8 cellular contexts compared by ENCODE assay signal in genomic region chr11:64317325-64317960, GRCh38. TPM values are rescaled to one million over a fixed set of nuclear protein-coding genes. Genes with fewer than 3 reads are reported as not detected.
DNase-seq lines count a peak whose midpoint lies in the region; ATAC-seq and TF ChIP-seq lines count a peak whose summit lies in the region.

Gene TRMT112, minus strand, starts transcription at chr11:64317559. Its CDS starts 33 bp downstream, at chr11:64317526.

- H3K9me3 ChIP-seq in PC-9 (ENCODE audit: insufficient read depth, low read depth) (no peaks in the 10 kb centered on the region), mucosa of rectum (ENCODE audit: control insufficient read depth in 2 of 2, low read length in 2 of 2) (no peaks in the 10 kb centered on the region)

- no peaks in the 10 kb centered on the region for H3K9me2 ChIP-seq in PC-9 (ENCODE audit: insufficient read depth)

- peaks cover 5% of the 10 kb centered on the region; the same call in 1 of the 2 replicates for H4K20me1 ChIP-seq in PC-9 (ENCODE audit: insufficient read depth)

- H3K4me3 ChIP-seq in Jurkat, Clone E6-1 (ENCODE audit: low read length): peak within 1 kb of the TSS; percentile 85
- peak within 1 kb of the TSS; percentile 69 for H3K4me3 ChIP-seq in PC-9
- peak within 1 kb of the TSS; percentile 97 for H3K4me3 ChIP-seq in epithelial cell of proximal tubule (ENCODE audit: low read depth, low read length)
- H3K4me3 ChIP-seq in mucosa of rectum (ENCODE audit: low read length in 2 of 2): peak within 1 kb of the TSS; percentile 78 to 96

- ATAC-seq in GM21529 (IDR thresholded peaks at IDR 0.05; ENCODE audit: unreplicated experiment): peak; percentile 48

- H3K9ac ChIP-seq in mucosa of rectum (ENCODE audit: low read depth in 1 of 2, low read length in 2 of 2): peak within 1 kb of the TSS; percentile 88 to 99

- intact Hi-C loops in PC-9 (cut with micrococcal nuclease; ENCODE audit: unreplicated experiment): loop anchor here (1.0 to 2.0 kb wide), 3 partner anchors 15 to 77 kb away; partner anchors contain the start of gene FKBP2

- peaks cover 56% of the 10 kb centered on the region for H3K79me2 ChIP-seq in PC-9 (ENCODE audit: low read depth)

- POLR2A ChIA-PET in PC-9 (lab: Charles Lee; ENCODE audit: unreplicated experiment): interaction anchor here (0.6 to 2.0 kb wide), 14 partner anchors 12 to 1652 kb away, joined by 3 to 38 read pairs (median 5); partner anchors contain the start of genes C11orf98, CSKMT, ESRRA and FKBP2

- CTCF ChIA-PET in PC-9 (lab: Charles Lee): interaction anchor here (0.5 to 2.7 kb wide), 20 partner anchors 12 to 821 kb away, joined by 3 to 87 read pairs (median 6); partner anchors contain the start of gene ESRRA

- peak within 1 kb of the TSS; percentile 71 for H2AFZ ChIP-seq in PC-9

- peaks cover 47% of the 10 kb centered on the region for H3K4me1 ChIP-seq in PC-9 (replicated peaks; ENCODE audit: insufficient read depth)
- peaks cover 34 to 49% of the 10 kb centered on the region in 2 donors for H3K4me1 ChIP-seq in mucosa of rectum (ENCODE audit: control insufficient read depth in 2 of 2, insufficient read depth in 2 of 2, low read length in 2 of 2)

- H3F3A ChIP-seq in PC-9 (ENCODE audit: insufficient read depth, low read depth): peaks cover 72% of the 10 kb centered on the region

- DNase-seq in DMS 273 treated with DMSO at 0.1 percent for 48 hours (lab: John Stamatoyannopoulos, UW) (peak; percentile 79), PC-9 (peak; percentile 97 to 99), epithelial cell of proximal tubule (ENCODE audit: low read depth) (peak; percentile 98)
- DNase-seq in Jurkat, Clone E6-1 (ENCODE audit: low read depth, low spot score): peak; percentile 100
- peak; percentile 87 for DNase-seq in activated T-cell treated with anti-CD3 and anti-CD28 coated beads, Interleukin-2, amount 50 U/mL, for 1 hour
- DNase-seq in stimulated activated CD8-positive, alpha-beta memory T cell treated with anti-CD3 and anti-CD28 coated beads, Interleukin-7, amount 100 ng/mL, for 1 hour (ENCODE audit: low read depth in 2 of 2): peak; percentile 86 to 91

- TF ChIP-seq CTCF in PC-9 (conservative IDR thresholded peaks at IDR 0.05) (no peak), epithelial cell of proximal tubule (conservative IDR thresholded peaks at IDR 0.05; ENCODE audit: low read depth, low read length) (no peak)

- peak within 1 kb of the TSS; percentile 79 for H3K4me2 ChIP-seq in PC-9

- BruUV-seq in PC-9 (replicated peaks; lab: Mats Ljungman, UMichigan): no TSS peak

- peak within 1 kb of the TSS; percentile 87 for H3K27ac ChIP-seq in PC-9
- H3K27ac ChIP-seq in mucosa of rectum (ENCODE audit: low read depth in 2 of 2, low read length in 2 of 2): peak within 1 kb of the TSS; percentile 98 to 100

- no peaks in the 10 kb centered on the region for H3K27me3 ChIP-seq in PC-9 (ENCODE audit: insufficient read depth, low read depth)
- no peaks in the 10 kb centered on the region for H3K27me3 ChIP-seq in mucosa of rectum (ENCODE audit: control insufficient read depth in 2 of 2, insufficient read depth in 2 of 2, low read length in 2 of 2)

- H3K36me3 ChIP-seq in PC-9 (ENCODE audit: low read depth) (peaks cover 7% of the 10 kb centered on the region; the same call in 1 of the 2 replicates), mucosa of rectum (ENCODE audit: control insufficient read depth in 2 of 2, insufficient read depth in 2 of 2, low read length in 2 of 2) (peaks cover 36 to 37% of the 10 kb centered on the region in 2 donors)

RNA-seq across cellular contexts. Expression of gene TRMT112, which starts in this region (rescaled TPM):
- 483 TPM for polyA plus RNA-seq in Jurkat, Clone E6-1 (2012; ENCODE audit: insufficient read depth, insufficient read length)
- total RNA-seq in PC-9 (2021) (264 and 275 TPM in 2 replicates), epithelial cell of proximal tubule (359 and 470 TPM in 2 replicates)

Comparison
In these comparisons a context has a peak if more than half of its experiments do, and no peak if none do; other contexts are left out.
1. Peak in every context shown above with its lines: DNase-seq, ATAC-seq, H3K4me3 ChIP-seq and H3K27ac ChIP-seq.